In genomic region chr15:89662893-89663673, GRCh38 we compare ENCODE assay signal across 10 cellular contexts. TPM values are rescaled to one million over a fixed set of nuclear protein-coding genes. Genes with fewer than 3 reads are reported as not detected.
DNase-seq lines count a peak whose midpoint lies in the region; ATAC-seq and TF ChIP-seq lines count a peak whose summit lies in the region.
"Had no signal": no experiment of that assay in that cellular context is flagged by ENCODE, and none has a peak within 500 bp of the region (broad histone marks: within the 10 kb centered on the region; RNA-seq: fewer than 3 reads in every experiment).

No MANE protein-coding gene starts in this region.

- peaks cover 18% of the 10 kb centered on the region for H3K4me1 Mint-ChIP-seq in nephron

- no peaks in the 10 kb centered on the region for H3K79me2 ChIP-seq in OCI-LY7 (ENCODE audit: insufficient read depth, low read depth, low read length)

- H3K36me3 ChIP-seq in OCI-LY7 (ENCODE audit: insufficient read depth, low read length), result no peaks in the 10 kb centered on the region
- H3K36me3 ChIP-seq: HAP-1 had no signal

- ATAC-seq in HG02852 (IDR thresholded peaks at IDR 0.05; ENCODE audit: unreplicated experiment) (no peak), HG03457 (IDR thresholded peaks at IDR 0.05; ENCODE audit: unreplicated experiment) (no peak)

- no TSS peak for BruUV-seq in OCI-LY7 (replicated peaks; lab: Mats Ljungman, UMichigan)

- no peak overlapping the region for H3K4me2 ChIP-seq in OCI-LY7 (ENCODE audit: low read length)

- CTCF ChIA-PET in OCI-LY7 (lab: Charles Lee; ENCODE audit: unreplicated experiment), result no interaction called here

- H3K9me3 ChIP-seq in OCI-LY7 (ENCODE audit: low read length), result no peaks in the 10 kb centered on the region
- H3K9me3 ChIP-seq: HAP-1 had no signal

- intact Hi-C loops in OCI-LY7 (cut with micrococcal nuclease; ENCODE audit: unreplicated experiment), result no loop called here

- no peak overlapping the region for H2AFZ ChIP-seq in OCI-LY7 (ENCODE audit: low read length)

- no peak overlapping the region for H3K27ac ChIP-seq in OCI-LY7 (ENCODE audit: low read depth, low read length, poor library complexity, severe bottlenecking)

- H3K4me3 Mint-ChIP-seq in nephron, result peak overlapping the region; percentile 32 to 70 (median 58)

- H3K4me1 ChIP-seq in OCI-LY7 (ENCODE audit: insufficient read depth, low read length, poor library complexity, severe bottlenecking), result no peaks in the 10 kb centered on the region

- H3K9me2 ChIP-seq in OCI-LY7 (ENCODE audit: insufficient read depth, low read length), result no peaks in the 10 kb centered on the region

- H3K27ac Mint-ChIP-seq in nephron, result peak overlapping the region; percentile 28 to 88 (median 86)

- POLR2A ChIA-PET in OCI-LY7 (lab: Charles Lee), result no interaction called here

- H3K9me3 Mint-ChIP-seq in nephron, result no peaks in the 10 kb centered on the region

- no peak for TF ChIP-seq CTCF in AG09319 (IDR thresholded peaks at IDR 0.05; ENCODE audit: low read depth, low read length)
- TF ChIP-seq CTCF in fibroblast of mammary gland (conservative IDR thresholded peaks at IDR 0.05; ENCODE audit: control insufficient read depth, insufficient read depth, low read depth, low read length), result no peak
- no peak for TF ChIP-seq CTCF in nephron (IDR thresholded peaks at IDR 0.05; ENCODE audit: unreplicated experiment in 3 of 3)
- TF ChIP-seq CTCF in OCI-LY7 (conservative IDR thresholded peaks at IDR 0.05; ENCODE audit: low read length), result no peak

- H4K20me1 ChIP-seq in OCI-LY7 (ENCODE audit: insufficient read depth, low read length), result no peaks in the 10 kb centered on the region

- peak; percentile 82 for DNase-seq in AG09319 (ENCODE audit: extremely low read depth, low read depth)
- peak; percentile 99 for DNase-seq in RPMI7951 (ENCODE audit: low read depth)
- peak; percentile 94 for DNase-seq in fibroblast of mammary gland (ENCODE audit: low read depth)
- DNase-seq in stimulated activated CD8-positive, alpha-beta memory T cell treated with anti-CD3 and anti-CD28 coated beads, Interleukin-4, amount 100 ng/mL, for 48 hours, result no peak
- no peak for DNase-seq in OCI-LY7 (ENCODE audit: low spot score)
- DNase-seq: NCI-H2081 treated with DMSO at 0.1 percent for 48 hours had no signal

- peaks cover 10% of the 10 kb centered on the region for H3K27me3 Mint-ChIP-seq in nephron (ENCODE audit: low read depth)

- H3K4me3 ChIP-seq in fibroblast of mammary gland (ENCODE audit: control insufficient read depth, low read depth, low read length) (peak overlapping the region; percentile 47), OCI-LY7 (ENCODE audit: low read depth, low read length, poor library complexity, severe bottlenecking) (no peak overlapping the region)
- H3K4me3 ChIP-seq: HAP-1 had no signal

- H3K36me3 Mint-ChIP-seq in nephron (ENCODE audit: low read depth), result no peaks in the 10 kb centered on the region

RNA-seq across cellular contexts. Expression of gene KIF7, which starts 7.8 kb away (rescaled TPM):
- 2.9 and 4.7 TPM in 2 replicates for total RNA-seq in RPMI7951 (2014; rRNA removed; shearing (Covaris generic))
- not detected in 2 replicates for total RNA-seq in OCI-LY7 (2014; rRNA removed; shearing (Covaris generic))
- 0.10 TPM in 1 of 2 replicates, not detected in the other for total RNA-seq in OCI-LY7 (2022)

RNA-seq across cellular contexts. Expression of gene PLIN1, which starts 16.1 kb away (rescaled TPM):
- total RNA-seq in RPMI7951 (2014; rRNA removed; shearing (Covaris generic)), result 0.20 TPM in 1 of 2 replicates, not detected in the other
- not detected in 2 replicates for total RNA-seq in OCI-LY7 (2014; rRNA removed; shearing (Covaris generic))
- total RNA-seq in OCI-LY7 (2022), result 0.19 and 0.46 TPM in 2 replicates

RNA-seq across cellular contexts. Expression of gene PEX11A, which starts 27.5 kb away (rescaled TPM):
- total RNA-seq in RPMI7951 (2014; rRNA removed; shearing (Covaris generic)), result 12.6 and 15.9 TPM in 2 replicates
- 2.0 and 2.4 TPM in 2 replicates for total RNA-seq in OCI-LY7 (2014; rRNA removed; shearing (Covaris generic))
- 0.77 and 2.8 TPM in 2 replicates for total RNA-seq in OCI-LY7 (2022)

RNA-seq across cellular contexts. Expression of gene WDR93, which starts 27.5 kb away (rescaled TPM):
- total RNA-seq in RPMI7951 (2014; rRNA removed; shearing (Covaris generic)), result 0.10 and 0.48 TPM in 2 replicates
- total RNA-seq in OCI-LY7 (2014; rRNA removed; shearing (Covaris generic)), result 0.19 TPM in 1 of 2 replicates, not detected in the other
- not detected in 2 replicates for total RNA-seq in OCI-LY7 (2022)

Comparison
In these comparisons a context has a peak if more than half of its experiments do, and no peak if none do; other contexts are left out.
1. DNase-seq: peak in AG09319 (single experiment), RPMI7951 (single experiment) and fibroblast of mammary gland (single experiment); none in stimulated activated CD8-positive, alpha-beta memory T cell treated with anti-CD3 and anti-CD28 coated beads, Interleukin-4, amount 100 ng/mL, for 48 hours (single experiment) and OCI-LY7 (single experiment).